In genomic region chr5:31962928-31963327, GRCh38 we compare ENCODE assay signal across 16 cellular contexts.
A peak's percentile ranks its signal among the peaks of the same experiment; 100 is the strongest.
DNase-seq lines count a peak whose midpoint lies in the region; ATAC-seq, FAIRE-seq and TF ChIP-seq lines count a peak whose summit lies in the region.
"Had no signal": no experiment of that assay in that cellular context is flagged by ENCODE, and none has a peak within 500 bp of the region (broad histone marks: within the 10 kb centered on the region; RNA-seq: fewer than 3 reads in every experiment).

No MANE protein-coding gene starts in this region.

- DNase-seq in EH (ENCODE audit: low read depth) (peak; percentile 15), astrocyte (ENCODE audit: low read depth) (peak; percentile 61), right cardiac atrium (no peak), sigmoid colon (no peak), HUDEP-2 (lab: John Stamatoyannopoulos, UW; ENCODE audit: unreplicated experiment in 76 of 76) (no peak), T-cell (no peak)
- DNase-seq in effector memory CD4-positive, alpha-beta T cell, result no peak
- DNase-seq: activated CD4-positive, CD25-positive, alpha-beta regulatory T cell treated with anti-CD3 and anti-CD28 coated beads, Interleukin-2, amount 50 U/mL, for 72 hours; activated effector memory CD4-positive, alpha-beta T cell treated with anti-CD3 and anti-CD28 coated beads, Interleukin-2, amount 50 U/mL, for 16 hours; head of caudate nucleus; NCI-H1048; NCI-H526 had no signal

- intact Hi-C loops in right cardiac atrium (cut with DNase I) (no loop called here), sigmoid colon (cut with DNase I) (loop anchor here (10.0 kb wide), 1 partner anchor 52 kb away; no protein-coding TSS in a partner anchor)

- H3K36me3 ChIP-seq in astrocyte (ENCODE audit: insufficient read depth, low read length), result no peaks in the 10 kb centered on the region
- H3K36me3 ChIP-seq in sigmoid colon, result no peaks in the 10 kb centered on the region
- no peaks in the 10 kb centered on the region for H3K36me3 ChIP-seq in effector memory CD4-positive, alpha-beta T cell (ENCODE audit: control insufficient read depth, insufficient read depth, low read length)
- H3K36me3 ChIP-seq: SJSA1 had no signal

- peak overlapping the region; percentile 76 for H3K27ac Mint-ChIP-seq in astrocyte (ENCODE audit: unreplicated experiment)
- H3K27ac Mint-ChIP-seq in T-cell, result no peak overlapping the region
- H3K27ac Mint-ChIP-seq: dendritic cell treated with granulocyte-macrophage colony-stimulating factor and Interleukin-4, amounts not matched to agents 40 ng/mL and 50 ng/mL, for 4 days had no signal

- H3K9ac ChIP-seq in astrocyte (ENCODE audit: low read length), result no peak overlapping the region

- TF ChIP-seq EP300 in sigmoid colon (IDR thresholded peaks at IDR 0.05), result no peak

- POLR2A ChIA-PET in T-cell (lab: Charles Lee), result no interaction called here

- TF ChIP-seq POLR2A in sigmoid colon (IDR thresholded peaks at IDR 0.05), result no peak

- ATAC-seq in right cardiac atrium (peak; percentile 19 to 76), T-cell (replicated peaks in 1 of 4) (no peak)
- no peak for ATAC-seq in activated CD4-positive, CD25-positive, alpha-beta regulatory T cell treated with anti-CD3 and anti-CD28 coated beads, Interleukin-2, amount 50 U/mL, for 24 hours

- H4K20me1 ChIP-seq in astrocyte (ENCODE audit: insufficient read depth, low read length), result no peaks in the 10 kb centered on the region

- H2AFZ ChIP-seq in astrocyte (ENCODE audit: low read depth, low read length), result peak overlapping the region; percentile 47

- TF ChIP-seq CTCF in astrocyte (IDR thresholded peaks at IDR 0.05; ENCODE audit: insufficient read depth, low read depth, low read length) (no peak), sigmoid colon (IDR thresholded peaks at IDR 0.05) (no peak)

- H3K27me3 Mint-ChIP-seq in astrocyte (ENCODE audit: low read depth, unreplicated experiment) (no peaks in the 10 kb centered on the region), T-cell (peaks cover 5 to 6% of the 10 kb centered on the region in 2 donors)
- H3K27me3 Mint-ChIP-seq: dendritic cell treated with granulocyte-macrophage colony-stimulating factor and Interleukin-4, amounts not matched to agents 40 ng/mL and 50 ng/mL, for 4 days had no signal

- CTCF ChIA-PET in T-cell (lab: Charles Lee), result interaction anchor here in 1 of 2 donors (1.0 kb wide), 1 partner anchor 13 kb away, joined by 4 read pairs; no protein-coding TSS in a partner anchor

- H3K4me3 ChIP-seq in astrocyte (ENCODE audit: insufficient read depth, low read depth, low read length) (no peak overlapping the region), right cardiac atrium (ENCODE audit: low read length) (no peak overlapping the region), sigmoid colon (no peak overlapping the region)
- no peak overlapping the region for H3K4me3 ChIP-seq in effector memory CD4-positive, alpha-beta T cell (ENCODE audit: insufficient read depth, low read depth, low read length, poor library complexity, severe bottlenecking)
- H3K4me3 ChIP-seq: SJSA1 had no signal

- peaks cover 14% of the 10 kb centered on the region for H3K4me1 ChIP-seq in astrocyte (ENCODE audit: insufficient read depth, low read length)
- H3K4me1 ChIP-seq in right cardiac atrium (ENCODE audit: control insufficient read depth, insufficient read depth, low read length), result peaks cover 8% of the 10 kb centered on the region
- H3K4me1 ChIP-seq in sigmoid colon, result peaks cover 0 to 26% (median 22%) of the 10 kb centered on the region in 4 donors
- H3K4me1 ChIP-seq in effector memory CD4-positive, alpha-beta T cell (ENCODE audit: control insufficient read depth, insufficient read depth, low read length, poor library complexity, severe bottlenecking), result no peaks in the 10 kb centered on the region
- H3K4me1 ChIP-seq: SJSA1 had no signal

- FAIRE-seq in astrocyte (lab: Jason Lieb, UNC), result no peak
- FAIRE-seq: G401.6 had no signal

- H3K4me3 Mint-ChIP-seq in astrocyte (ENCODE audit: unreplicated experiment) (no peak overlapping the region), T-cell (no peak overlapping the region)
- H3K4me3 Mint-ChIP-seq: dendritic cell treated with granulocyte-macrophage colony-stimulating factor and Interleukin-4, amounts not matched to agents 40 ng/mL and 50 ng/mL, for 4 days had no signal

- no peaks in the 10 kb centered on the region for H3K79me2 ChIP-seq in astrocyte (ENCODE audit: insufficient read depth, low read length)

- H3K27ac ChIP-seq in astrocyte (ENCODE audit: low read depth, low read length) (no peak overlapping the region), right cardiac atrium (ENCODE audit: low read length) (no peak overlapping the region), sigmoid colon (peak overlapping the region; percentile 38 to 63 (median 51))
- H3K27ac ChIP-seq in effector memory CD4-positive, alpha-beta T cell (ENCODE audit: insufficient read depth, low read length, poor library complexity, severe bottlenecking), result no peak overlapping the region
- H3K27ac ChIP-seq: SJSA1 had no signal

- 24% methylated on average over 1 of the region's 1 CpG for WGBS in right cardiac atrium
- WGBS in sigmoid colon, 2 donors, result 15 to 46% methylated on average over 1 of the region's 1 CpG

- no peaks in the 10 kb centered on the region for H3K9me3 Mint-ChIP-seq in astrocyte (ENCODE audit: unreplicated experiment)
- H3K9me3 Mint-ChIP-seq in T-cell, result no peaks in the 10 kb centered on the region
- H3K9me3 Mint-ChIP-seq: dendritic cell treated with granulocyte-macrophage colony-stimulating factor and Interleukin-4, amounts not matched to agents 40 ng/mL and 50 ng/mL, for 4 days had no signal

- peaks cover 2% of the 10 kb centered on the region for H3K36me3 Mint-ChIP-seq in astrocyte (ENCODE audit: low read depth, unreplicated experiment)
- H3K36me3 Mint-ChIP-seq in T-cell, result no peaks in the 10 kb centered on the region

- peak overlapping the region; percentile 15 for H3K4me2 ChIP-seq in astrocyte (ENCODE audit: low read length)

- H3K27me3 ChIP-seq in astrocyte (ENCODE audit: insufficient read depth, low read length) (no peaks in the 10 kb centered on the region), right cardiac atrium (ENCODE audit: control insufficient read depth, insufficient read depth) (no peaks in the 10 kb centered on the region), sigmoid colon (no peaks in the 10 kb centered on the region)
- H3K27me3 ChIP-seq in effector memory CD4-positive, alpha-beta T cell (replicated peaks; ENCODE audit: control insufficient read depth, insufficient read depth, low read length, poor library complexity, severe bottlenecking), result no peaks in the 10 kb centered on the region
- H3K27me3 ChIP-seq: SJSA1 had no signal

- H3K9me3 ChIP-seq in astrocyte (ENCODE audit: insufficient read depth, low read depth, low read length) (no peaks in the 10 kb centered on the region), right cardiac atrium (ENCODE audit: control insufficient read depth, low read length) (no peaks in the 10 kb centered on the region), sigmoid colon (no peaks in the 10 kb centered on the region)
- H3K9me3 ChIP-seq in effector memory CD4-positive, alpha-beta T cell (ENCODE audit: control insufficient read depth, low read length), result no peaks in the 10 kb centered on the region
- H3K9me3 ChIP-seq: SJSA1 had no signal

- H3K4me1 Mint-ChIP-seq in astrocyte (ENCODE audit: low read depth, unreplicated experiment) (peaks cover 24% of the 10 kb centered on the region), T-cell (peaks cover 0 to 11% (median 3%) of the 10 kb centered on the region in 3 donors)

Comparison
In these comparisons a context has a peak if more than half of its experiments do, and no peak if none do; other contexts are left out.
1. DNase-seq: peak in EH (single experiment) and astrocyte (single experiment); none in right cardiac atrium (0 of 3), sigmoid colon (single experiment), HUDEP-2 (0 of 76), T-cell (0 of 34) and effector memory CD4-positive, alpha-beta T cell (0 of 3).
2. H3K27ac ChIP-seq: peak in sigmoid colon (4 of 4); none in astrocyte (single experiment), right cardiac atrium (single experiment) and effector memory CD4-positive, alpha-beta T cell (single experiment).
3. ATAC-seq: peak in right cardiac atrium (2 of 2); none in activated CD4-positive, CD25-positive, alpha-beta regulatory T cell treated with anti-CD3 and anti-CD28 coated beads, Interleukin-2, amount 50 U/mL, for 24 hours (0 of 2) and T-cell (0 of 4).